In genomic region chr18:526681-527080, GRCh38 we compare ENCODE assay signal across 23 cellular contexts. TPM values are rescaled to one million over a fixed set of nuclear protein-coding genes. Genes with fewer than 3 reads are reported as not detected.
A peak's percentile ranks its signal among the peaks of the same experiment; 100 is the strongest.
DNase-seq lines count a peak whose midpoint lies in the region; ATAC-seq and TF ChIP-seq lines count a peak whose summit lies in the region.
"Had no signal": no experiment of that assay in that cellular context is flagged by ENCODE, and none has a peak within 500 bp of the region (broad histone marks: within the 10 kb centered on the region; RNA-seq: fewer than 3 reads in every experiment).

No MANE protein-coding gene starts in this region.

- H3K36me3 Mint-ChIP-seq in GM23338 (ENCODE audit: low read depth) (no peaks in the 10 kb centered on the region), progenitor cell of endocrine pancreas (ENCODE audit: insufficient read depth) (no peaks in the 10 kb centered on the region)
- H3K36me3 Mint-ChIP-seq: CD14-positive monocyte; CD4-positive, alpha-beta memory T cell had no signal

- no peaks in the 10 kb centered on the region for H3K79me1 ChIP-seq in mesendoderm (ENCODE audit: low read length)

- H3K36me3 ChIP-seq in GM23338 (ENCODE audit: insufficient read depth) (no peaks in the 10 kb centered on the region), mesendoderm (ENCODE audit: control insufficient read depth, insufficient read depth, low read length) (no peaks in the 10 kb centered on the region)
- H3K36me3 ChIP-seq: BLaER1 had no signal

- no peak overlapping the region for H4K8ac ChIP-seq in mesendoderm (ENCODE audit: low read depth, low read length)

- H2AK5ac ChIP-seq in mesendoderm (ENCODE audit: low read length), result no peak overlapping the region

- no CpG with 5 or more reads among the region's 2 CpGs for WGBS in mesendoderm (ENCODE audit: extremely low coverage, insufficient coverage, low lambda C conversion rate)

- H3F3A ChIP-seq in GM23338 (replicated peaks; ENCODE audit: low read depth), result no peaks in the 10 kb centered on the region

- H3K4ac ChIP-seq in mesendoderm (ENCODE audit: low read depth, low read length), result no peak overlapping the region

- H3K27ac Mint-ChIP-seq in GM23338 (peak overlapping the region; percentile 26; the same call in 1 of the 2 replicates), progenitor cell of endocrine pancreas (peak overlapping the region; percentile 7)
- H3K27ac Mint-ChIP-seq: CD14-positive monocyte; CD4-positive, alpha-beta memory T cell; H9 had no signal

- H3K4me1 ChIP-seq in GM23338 (ENCODE audit: insufficient read depth) (no peaks in the 10 kb centered on the region), mesendoderm (ENCODE audit: control insufficient read depth, low read depth, low read length) (no peaks in the 10 kb centered on the region)
- H3K4me1 ChIP-seq: BLaER1 had no signal

- H2BK5ac ChIP-seq in mesendoderm (ENCODE audit: low read length), result no peak overlapping the region

- H3K4me1 Mint-ChIP-seq in GM23338 (peaks cover 8% of the 10 kb centered on the region; the same call in 1 of the 3 replicates), progenitor cell of endocrine pancreas (ENCODE audit: low read depth) (peaks cover 21% of the 10 kb centered on the region)
- H3K4me1 Mint-ChIP-seq: CD4-positive, alpha-beta memory T cell had no signal

- H3K23ac ChIP-seq in mesendoderm (ENCODE audit: low read length), result no peak overlapping the region

- DNase-seq in GM23338 (ENCODE audit: low spot score), result no peak
- DNase-seq in fibroblast of the aortic adventitia (ENCODE audit: low read depth), result peak; percentile 24
- no peak for DNase-seq in mesendoderm
- DNase-seq in progenitor cell of endocrine pancreas (ENCODE audit: low spot score, unreplicated experiment), result no peak
- DNase-seq in NCI-H1048 (lab: John Stamatoyannopoulos, UW), result no peak
- DNase-seq in NCI-H2081 (lab: John Stamatoyannopoulos, UW), result no peak
- DNase-seq: 8988T; Calu3; CD4-positive, alpha-beta memory T cell; DMS79 treated with DMSO at 0.1 percent for 48 hours; GF-D8; H9 had no signal

- H3K27ac ChIP-seq in GM23338 (ENCODE audit: low read depth) (no peak overlapping the region), mesendoderm (ENCODE audit: low read depth, low read length) (no peak overlapping the region)
- H3K27ac ChIP-seq: BLaER1, HL-60 had no signal

- H3K18ac ChIP-seq in mesendoderm (ENCODE audit: low read length), result no peak overlapping the region

- no peak overlapping the region for H3K4me3 Mint-ChIP-seq in GM23338
- no peak overlapping the region for H3K4me3 Mint-ChIP-seq in progenitor cell of endocrine pancreas (ENCODE audit: low read depth)
- H3K4me3 Mint-ChIP-seq: CD14-positive monocyte; CD4-positive, alpha-beta memory T cell; H9 had no signal

- TF ChIP-seq CTCF in GM23338 (conservative IDR thresholded peaks at IDR 0.05; ENCODE audit: low read depth in 2 of 2), result no peak
- TF ChIP-seq CTCF in fibroblast of the aortic adventitia (IDR thresholded peaks at IDR 0.05; ENCODE audit: insufficient read depth, low read length), result no peak
- TF ChIP-seq CTCF in progenitor cell of endocrine pancreas (IDR thresholded peaks at IDR 0.05; ENCODE audit: unreplicated experiment), result no peak

- no peak overlapping the region for H2AFZ ChIP-seq in GM23338

- H4K5ac ChIP-seq in mesendoderm (ENCODE audit: low read length), result no peak overlapping the region

- ATAC-seq in GM23338 (no peak), GM21515 (IDR thresholded peaks at IDR 0.05; ENCODE audit: unreplicated experiment) (no peak), HG03175 (IDR thresholded peaks at IDR 0.05; ENCODE audit: unreplicated experiment) (no peak)
- ATAC-seq: GM12878, K562 had no signal

- peak overlapping the region; percentile 64 for H2BK15ac ChIP-seq in mesendoderm (replicated peaks; ENCODE audit: low read depth)

- H3K27me3 ChIP-seq in GM23338 (ENCODE audit: insufficient read depth), result no peaks in the 10 kb centered on the region
- H3K27me3 ChIP-seq in mesendoderm (ENCODE audit: insufficient read depth, low read length, poor library complexity), result no peaks in the 10 kb centered on the region
- H3K27me3 ChIP-seq: BLaER1 had no signal

- H3K9me3 Mint-ChIP-seq in GM23338, result no peaks in the 10 kb centered on the region
- H3K9me3 Mint-ChIP-seq in progenitor cell of endocrine pancreas (ENCODE audit: low read depth), result no peaks in the 10 kb centered on the region

- H3K9me2 ChIP-seq in GM23338 (ENCODE audit: insufficient read depth), result no peaks in the 10 kb centered on the region

- no peaks in the 10 kb centered on the region for H4K20me1 ChIP-seq in GM23338 (replicated peaks; ENCODE audit: insufficient read depth)
- H4K20me1 ChIP-seq: BLaER1 had no signal

- H3K4me2 ChIP-seq in GM23338 (no peak overlapping the region), mesendoderm (ENCODE audit: low read length) (no peak overlapping the region)
- H3K4me2 ChIP-seq: BLaER1 had no signal

- H3K27me3 Mint-ChIP-seq in GM23338 (ENCODE audit: insufficient read depth, low read depth, poor library complexity) (peaks cover 2% of the 10 kb centered on the region), progenitor cell of endocrine pancreas (no peaks in the 10 kb centered on the region)

- no peak overlapping the region for H3K56ac ChIP-seq in mesendoderm (ENCODE audit: low read length)

- H3K4me3 ChIP-seq in GM23338 (no peak overlapping the region), fibroblast of the aortic adventitia (ENCODE audit: low read depth, low read length) (no peak overlapping the region), mesendoderm (ENCODE audit: low read length) (no peak overlapping the region)
- H3K4me3 ChIP-seq: BLaER1, GM12878, K562 had no signal

- no peaks in the 10 kb centered on the region for H3K79me2 ChIP-seq in GM23338 (replicated peaks; ENCODE audit: insufficient read depth)
- no peaks in the 10 kb centered on the region for H3K79me2 ChIP-seq in mesendoderm (ENCODE audit: control insufficient read depth, insufficient read depth, low read length)

- H3K9ac ChIP-seq in mesendoderm (ENCODE audit: low read length), result no peak overlapping the region
- H3K9ac ChIP-seq: BLaER1 had no signal

- no peak overlapping the region for H2BK120ac ChIP-seq in mesendoderm (ENCODE audit: low read depth, low read length)

TF ChIP-seq in GM23338, 12 proteins besides CTCF, POLR2A, EP300 and RAD21 (continues in another document):
- no peak for TF ChIP-seq ZNF331 (CRISPR knock-in tag; IDR thresholded peaks at IDR 0.05; ENCODE audit: low read depth)
- no peak for TF ChIP-seq ZNF114 (CRISPR knock-in tag; IDR thresholded peaks at IDR 0.05)
- TF ChIP-seq STAT1 (IDR thresholded peaks at IDR 0.05; ENCODE audit: unreplicated experiment), result no peak
- TF ChIP-seq, protein P1, sequence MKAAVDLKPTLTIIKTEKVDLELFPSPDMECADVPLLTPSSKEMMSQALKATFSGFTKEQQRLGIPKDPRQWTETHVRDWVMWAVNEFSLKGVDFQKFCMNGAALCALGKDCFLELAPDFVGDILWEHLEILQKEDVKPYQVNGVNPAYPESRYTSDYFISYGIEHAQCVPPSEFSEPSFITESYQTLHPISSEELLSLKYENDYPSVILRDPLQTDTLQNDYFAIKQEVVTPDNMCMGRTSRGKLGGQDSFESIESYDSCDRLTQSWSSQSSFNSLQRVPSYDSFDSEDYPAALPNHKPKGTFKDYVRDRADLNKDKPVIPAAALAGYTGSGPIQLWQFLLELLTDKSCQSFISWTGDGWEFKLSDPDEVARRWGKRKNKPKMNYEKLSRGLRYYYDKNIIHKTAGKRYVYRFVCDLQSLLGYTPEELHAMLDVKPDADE (IDR thresholded peaks at IDR 0.05), result no peak
- no peak for TF ChIP-seq POLR2AphosphoS5 (IDR thresholded peaks at IDR 0.05; ENCODE audit: low read depth)
- TF ChIP-seq EZH2phosphoT487 (IDR thresholded peaks at IDR 0.05; ENCODE audit: unreplicated experiment), result no peak
- TF ChIP-seq, protein P2, sequence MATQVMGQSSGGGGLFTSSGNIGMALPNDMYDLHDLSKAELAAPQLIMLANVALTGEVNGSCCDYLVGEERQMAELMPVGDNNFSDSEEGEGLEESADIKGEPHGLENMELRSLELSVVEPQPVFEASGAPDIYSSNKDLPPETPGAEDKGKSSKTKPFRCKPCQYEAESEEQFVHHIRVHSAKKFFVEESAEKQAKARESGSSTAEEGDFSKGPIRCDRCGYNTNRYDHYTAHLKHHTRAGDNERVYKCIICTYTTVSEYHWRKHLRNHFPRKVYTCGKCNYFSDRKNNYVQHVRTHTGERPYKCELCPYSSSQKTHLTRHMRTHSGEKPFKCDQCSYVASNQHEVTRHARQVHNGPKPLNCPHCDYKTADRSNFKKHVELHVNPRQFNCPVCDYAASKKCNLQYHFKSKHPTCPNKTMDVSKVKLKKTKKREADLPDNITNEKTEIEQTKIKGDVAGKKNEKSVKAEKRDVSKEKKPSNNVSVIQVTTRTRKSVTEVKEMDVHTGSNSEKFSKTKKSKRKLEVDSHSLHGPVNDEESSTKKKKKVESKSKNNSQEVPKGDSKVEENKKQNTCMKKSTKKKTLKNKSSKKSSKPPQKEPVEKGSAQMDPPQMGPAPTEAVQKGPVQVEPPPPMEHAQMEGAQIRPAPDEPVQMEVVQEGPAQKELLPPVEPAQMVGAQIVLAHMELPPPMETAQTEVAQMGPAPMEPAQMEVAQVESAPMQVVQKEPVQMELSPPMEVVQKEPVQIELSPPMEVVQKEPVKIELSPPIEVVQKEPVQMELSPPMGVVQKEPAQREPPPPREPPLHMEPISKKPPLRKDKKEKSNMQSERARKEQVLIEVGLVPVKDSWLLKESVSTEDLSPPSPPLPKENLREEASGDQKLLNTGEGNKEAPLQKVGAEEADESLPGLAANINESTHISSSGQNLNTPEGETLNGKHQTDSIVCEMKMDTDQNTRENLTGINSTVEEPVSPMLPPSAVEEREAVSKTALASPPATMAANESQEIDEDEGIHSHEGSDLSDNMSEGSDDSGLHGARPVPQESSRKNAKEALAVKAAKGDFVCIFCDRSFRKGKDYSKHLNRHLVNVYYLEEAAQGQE (IDR thresholded peaks at IDR 0.05; ENCODE audit: unreplicated experiment), result no peak
- TF ChIP-seq EZH2 (IDR thresholded peaks at IDR 0.05; ENCODE audit: low read depth, unreplicated experiment), result no peak

RNA-seq across cellular contexts. Expression of gene COLEC12, which starts 26.2 kb away (rescaled TPM):
- total RNA-seq in GM23338 (2014; rRNA removed; shearing (Covaris generic)), result 3.2 and 4.0 TPM in 2 replicates
- 1.1 and 2.0 TPM in 2 replicates for polyA plus RNA-seq in GM23338 (2016; fragmentation: Nextera tagmentation; extraction: Ambion mirVana)
- total RNA-seq in fibroblast of the aortic adventitia (ENCODE audit: low replicate concordance) (63.9 and 109 TPM in 2 replicates), progenitor cell of endocrine pancreas (0.55 and 0.69 TPM in 2 replicates)
- polyA plus RNA-seq in mesendoderm (2013, experiment 1 of 2), result 7.5 TPM
- polyA plus RNA-seq in mesendoderm (2013, experiment 2 of 2), result 7.4 TPM
- total RNA-seq: Calu3 had no signal
- polyA plus RNA-seq: CD4-positive, alpha-beta memory T cell; K562 had no signal

RNA-seq across cellular contexts. Expression of gene CETN1, which starts 53.5 kb away (rescaled TPM):
- total RNA-seq in GM23338 (2014; rRNA removed; shearing (Covaris generic)), result not detected in 2 replicates
- polyA plus RNA-seq in GM23338 (2016; fragmentation: Nextera tagmentation; extraction: Ambion mirVana), result not detected in 2 replicates
- not detected in 2 replicates for total RNA-seq in fibroblast of the aortic adventitia (ENCODE audit: low replicate concordance)
- not detected for polyA plus RNA-seq in mesendoderm (2013, experiment 1 of 2)
- polyA plus RNA-seq in mesendoderm (2013, experiment 2 of 2), result not detected
- not detected in 2 replicates for total RNA-seq in progenitor cell of endocrine pancreas
- total RNA-seq: A673; Calu3; CD4-positive, alpha-beta memory T cell; GM12878; H1; H9; IMR-90 had no signal
- polyA plus RNA-seq: AG04450; CD14-positive monocyte; CD4-positive, alpha-beta memory T cell; GM12878; H1; IMR-90 had no signal

Comparison
In these comparisons a context has a peak if more than half of its experiments do, and no peak if none do; other contexts are left out.
1. RNA of gene COLEC12, which starts 26.2 kb away (total RNA-seq): 63.9 to 109 TPM in fibroblast of the aortic adventitia; 3.2 to 4.0 TPM in GM23338 and 0.55 to 0.69 TPM in progenitor cell of endocrine pancreas; every median in the first group is over 10 times any median in the second.